In the genomic region with DNA sequence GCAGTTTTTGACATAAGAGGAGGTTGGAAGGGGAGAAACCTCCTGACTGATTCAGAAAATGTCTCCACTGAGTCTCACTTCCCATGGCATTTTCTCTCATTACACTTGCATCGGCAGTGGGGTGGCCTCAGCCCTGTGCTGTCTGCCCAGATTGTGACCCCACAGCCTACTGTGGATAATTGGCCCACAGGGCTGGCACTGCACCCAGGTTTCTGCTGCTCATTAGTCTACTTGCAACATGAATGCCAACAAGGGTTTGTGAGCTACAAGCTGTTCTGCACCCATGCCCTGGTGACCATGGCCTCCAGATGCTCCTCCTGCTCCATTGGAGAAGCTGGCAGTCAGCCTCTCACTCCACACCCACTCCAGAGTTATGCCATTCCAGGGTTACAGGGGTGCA, we compare ENCODE assay signal across 4 cellular contexts.
"Had no signal": no experiment of that assay in that cellular context is flagged by ENCODE, and none has a peak within 500 bp of the region (broad histone marks: within the 10 kb centered on the region; RNA-seq: fewer than 3 reads in every experiment).

No MANE protein-coding gene starts in this region.

- DNase-seq: activated CD4-positive, alpha-beta T cell treated with anti-CD3 and anti-CD28 coated beads, Interleukin-2, amount 50 U/mL, for 1 hour; activated CD8-positive, alpha-beta memory T cell treated with anti-CD3 and anti-CD28 coated beads for 24 hours; activated naive CD4-positive, alpha-beta T cell; naive thymus-derived CD4-positive, alpha-beta T cell had no signal
